ENCODE assay signal across 8 cellular contexts in the genomic region with DNA sequence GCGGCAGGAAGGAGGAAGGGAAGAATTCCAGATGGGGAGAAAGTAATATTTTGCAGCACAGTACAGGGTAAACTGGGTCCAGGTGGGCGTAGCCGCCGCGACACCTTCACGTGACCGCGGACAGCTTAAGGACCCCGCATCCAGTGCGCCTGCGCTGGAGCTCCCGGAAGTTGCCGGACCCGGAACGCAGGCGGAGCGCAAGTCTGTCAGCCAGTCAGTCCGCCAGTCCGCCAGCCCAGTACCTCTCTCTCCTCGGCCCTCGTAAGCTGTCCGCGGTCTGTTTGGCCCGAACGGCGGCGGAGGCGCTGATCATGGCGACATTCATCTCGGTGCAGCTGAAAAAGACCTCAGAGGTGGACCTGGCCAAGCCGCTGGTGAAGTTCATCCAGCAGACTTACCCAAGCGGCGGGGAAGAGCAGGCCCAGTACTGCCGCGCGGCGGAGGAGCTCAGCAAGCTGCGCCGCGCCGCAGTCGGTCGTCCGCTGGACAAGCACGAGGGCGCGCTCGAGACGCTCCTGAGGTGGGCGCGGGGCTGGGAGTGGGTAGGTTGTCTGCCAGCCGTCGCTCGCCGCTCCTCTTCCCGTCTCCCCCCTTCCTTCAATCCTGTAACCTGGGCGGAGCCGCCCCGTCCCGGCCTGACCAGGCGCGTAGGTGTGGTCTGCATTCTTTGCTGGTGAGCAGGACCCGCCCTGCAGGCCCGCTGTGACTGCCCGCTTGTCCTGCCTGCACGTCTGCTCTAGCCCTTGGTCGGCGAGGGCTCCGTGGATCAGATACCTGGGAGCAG. TPM values are rescaled to one million over a fixed set of nuclear protein-coding genes. Genes with fewer than 3 reads are reported as not detected.
DNase-seq lines count a peak whose midpoint lies in the region; ATAC-seq and TF ChIP-seq lines count a peak whose summit lies in the region.

A gene with protein sequence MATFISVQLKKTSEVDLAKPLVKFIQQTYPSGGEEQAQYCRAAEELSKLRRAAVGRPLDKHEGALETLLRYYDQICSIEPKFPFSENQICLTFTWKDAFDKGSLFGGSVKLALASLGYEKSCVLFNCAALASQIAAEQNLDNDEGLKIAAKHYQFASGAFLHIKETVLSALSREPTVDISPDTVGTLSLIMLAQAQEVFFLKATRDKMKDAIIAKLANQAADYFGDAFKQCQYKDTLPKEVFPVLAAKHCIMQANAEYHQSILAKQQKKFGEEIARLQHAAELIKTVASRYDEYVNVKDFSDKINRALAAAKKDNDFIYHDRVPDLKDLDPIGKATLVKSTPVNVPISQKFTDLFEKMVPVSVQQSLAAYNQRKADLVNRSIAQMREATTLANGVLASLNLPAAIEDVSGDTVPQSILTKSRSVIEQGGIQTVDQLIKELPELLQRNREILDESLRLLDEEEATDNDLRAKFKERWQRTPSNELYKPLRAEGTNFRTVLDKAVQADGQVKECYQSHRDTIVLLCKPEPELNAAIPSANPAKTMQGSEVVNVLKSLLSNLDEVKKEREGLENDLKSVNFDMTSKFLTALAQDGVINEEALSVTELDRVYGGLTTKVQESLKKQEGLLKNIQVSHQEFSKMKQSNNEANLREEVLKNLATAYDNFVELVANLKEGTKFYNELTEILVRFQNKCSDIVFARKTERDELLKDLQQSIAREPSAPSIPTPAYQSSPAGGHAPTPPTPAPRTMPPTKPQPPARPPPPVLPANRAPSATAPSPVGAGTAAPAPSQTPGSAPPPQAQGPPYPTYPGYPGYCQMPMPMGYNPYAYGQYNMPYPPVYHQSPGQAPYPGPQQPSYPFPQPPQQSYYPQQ (plus strand): TSS at position 213 of the 784 bp plus-strand sequence. CDS start 99 bp downstream, at position 312.

- POLR2A ChIA-PET in BJ (lab: Charles Lee): interaction anchor here (0.5 to 0.6 kb wide), 3 partner anchors 12 to 23 kb away, joined by 3 to 4 read pairs (median 3); no protein-coding TSS in a partner anchor

- CTCF ChIA-PET in BJ (lab: Yijun Ruan, JAX): interaction anchor here (1.1 to 2.5 kb wide), 5 partner anchors 12 to 162 kb away, joined by 3 to 10 read pairs (median 6); no protein-coding TSS in a partner anchor

- H3K4me1 ChIP-seq in colonic mucosa: no peaks in the 10 kb centered on the region

- H3K27ac ChIP-seq in colonic mucosa: peak within 1 kb of the TSS; percentile 98

- ATAC-seq in HG03432 (IDR thresholded peaks at IDR 0.05; ENCODE audit: unreplicated experiment) (peak; percentile 94), left colon (peak; percentile 92)

- H3K36me3 ChIP-seq in BJ (ENCODE audit: control insufficient read depth, insufficient read depth, low read length): no peaks in the 10 kb centered on the region
- no peaks in the 10 kb centered on the region for H3K36me3 ChIP-seq in colonic mucosa

- TF ChIP-seq CTCF in BJ (IDR thresholded peaks at IDR 0.05; ENCODE audit: insufficient read depth, low read depth, low read length): no peak; the same call in 1 of the 2 replicates
- TF ChIP-seq CTCF in colonic mucosa (IDR thresholded peaks at IDR 0.05): no peak

- DNase-seq in BJ (ENCODE audit: low read depth): peak; percentile 59
- peak; percentile 57 for DNase-seq in NCI-H524 treated with DMSO at 0.1 percent for 48 hours (lab: John Stamatoyannopoulos, UW)
- peak; percentile 93 for DNase-seq in activated CD4-positive, alpha-beta T cell treated with anti-CD3 and anti-CD28 coated beads for 48 hours
- peak; percentile 94 for DNase-seq in colonic mucosa
- DNase-seq in left colon: peak; percentile 95 to 96
- peak; percentile 90 for DNase-seq in stimulated activated CD4-positive, alpha-beta T cell treated with anti-CD3 and anti-CD28 coated beads, Interleukin-1b, Interleukin-23, amount 100 ng/mL, for 48 hours

- H3K4me3 ChIP-seq in BJ (ENCODE audit: low read depth, low read length): peak within 1 kb of the TSS; percentile 85
- peak within 1 kb of the TSS; percentile 86 for H3K4me3 ChIP-seq in colonic mucosa

- H3K27me3 ChIP-seq in BJ (ENCODE audit: control insufficient read depth, insufficient read depth, low read length) (no peaks in the 10 kb centered on the region), colonic mucosa (no peaks in the 10 kb centered on the region)

- intact Hi-C loops in colonic mucosa (cut with DNase I) (loop anchor here (10.0 kb wide), 1 partner anchor 664 kb away; no protein-coding TSS in a partner anchor), left colon (cut with DNase I, micrococcal nuclease) (no loop called here)

- H3K9ac ChIP-seq in colonic mucosa (ENCODE audit: low read depth in 2 of 2, low read length in 2 of 2): peak within 1 kb of the TSS; percentile 78 to 97

- peak; percentile 94 for TF ChIP-seq POLR2A in GM19099 (IDR thresholded peaks at IDR 0.05; ENCODE audit: extremely low read depth, insufficient read length, low read depth)

- no peaks in the 10 kb centered on the region for H3K9me3 ChIP-seq in colonic mucosa

RNA-seq across cellular contexts. Expression of the gene that starts here (rescaled TPM):
- 136 and 164 TPM in 2 replicates for polyA plus RNA-seq in BJ (2011; rRNA removed)
- 75.7 and 124 TPM in 2 replicates for polyA minus RNA-seq in BJ (2011; rRNA and poly(A)+ RNA removed)
- 100 to 1,000 TPM; 388 to 492 TPM for total RNA-seq in colonic mucosa
- 100 to 1,000 TPM; 445 to 448 TPM for total RNA-seq in left colon

Comparison
In these comparisons a context has a peak if more than half of its experiments do, and no peak if none do; other contexts are left out.
1. Peak in every context shown above with its lines: DNase-seq, ATAC-seq, H3K4me3 ChIP-seq and H3K27ac ChIP-seq.